ENCODE assay signal across 13 cellular contexts in genomic region chr10:26441491-26442214, GRCh38. TPM values are rescaled to one million over a fixed set of nuclear protein-coding genes. Genes with fewer than 3 reads are reported as not detected.
DNase-seq lines count a peak whose midpoint lies in the region; ATAC-seq, FAIRE-seq and TF ChIP-seq lines count a peak whose summit lies in the region.
"Had no signal": no experiment of that assay in that cellular context is flagged by ENCODE, and none has a peak within 500 bp of the region (broad histone marks: within the 10 kb centered on the region; RNA-seq: fewer than 3 reads in every experiment).

No MANE protein-coding gene starts in this region.

- no peaks in the 10 kb centered on the region for H4K20me1 ChIP-seq in GM12878 (ENCODE audit: control insufficient read depth, insufficient read depth)

- H3K27ac ChIP-seq in Peyer's patch = peak overlapping the region; percentile 1 to 70 (median 60)
- H3K27ac ChIP-seq in GM12878 (ENCODE audit: control insufficient read depth, insufficient read depth) = peak overlapping the region; percentile 61
- H3K27ac ChIP-seq: sigmoid colon had no signal

- no peak for TF ChIP-seq POLR2A in Peyer's patch (IDR thresholded peaks at IDR 0.05)
- no peak for TF ChIP-seq POLR2A in GM12878 (IDR thresholded peaks at IDR 0.05; ENCODE audit: low read depth, low read length)

- in situ Hi-C loops in GM12878 (cut with MboI) (loop anchor here (25.0 kb wide), 1 partner anchor 1529 kb away; no protein-coding TSS in a partner anchor), GM13977 (cut with MboI; ENCODE audit: low pct_unique_long_range_greater_than_20kb, low sequenced_read_pairs, unreplicated experiment) (no loop called here)

- peaks cover 33% of the 10 kb centered on the region for H3K36me3 Mint-ChIP-seq in activated CD4-positive, alpha-beta T cell treated with anti-CD3 and anti-CD28 coated beads for 36 hours (ENCODE audit: low read depth)
- H3K36me3 Mint-ChIP-seq in stimulated activated effector memory CD8-positive, alpha-beta T cell treated with anti-CD3 and anti-CD28 coated beads, Interleukin-12 subunit alpha, Interleukin-12 subunit beta, amount 100 ng/mL, for 72 hours = peaks cover 21% of the 10 kb centered on the region

- no TSS peak for BruUV-seq in GM12878 (replicated peaks; lab: Mats Ljungman, UMichigan)

- H3K4me2 ChIP-seq in GM12878 (ENCODE audit: control insufficient read depth, insufficient read depth) = peak overlapping the region; percentile 86

- FAIRE-seq in GM12878 (lab: Jason Lieb, UNC) = no peak

- no peak overlapping the region for H2AFZ ChIP-seq in GM12878 (ENCODE audit: control insufficient read depth, low read depth, low read length)

- peak overlapping the region; percentile 95 for H3K27ac Mint-ChIP-seq in activated CD4-positive, alpha-beta T cell treated with anti-CD3 and anti-CD28 coated beads for 36 hours
- peak overlapping the region; percentile 93 for H3K27ac Mint-ChIP-seq in stimulated activated effector memory CD8-positive, alpha-beta T cell treated with anti-CD3 and anti-CD28 coated beads, Interleukin-12 subunit alpha, Interleukin-12 subunit beta, amount 100 ng/mL, for 72 hours

- H3K27me3 ChIP-seq in Peyer's patch = no peaks in the 10 kb centered on the region
- no peaks in the 10 kb centered on the region for H3K27me3 ChIP-seq in GM12878 (replicated peaks in 1 of 2; ENCODE audit: control insufficient read depth in 2 of 2, insufficient read depth in 2 of 2, low read length in 1 of 2)

- H3K9ac ChIP-seq in GM12878 (ENCODE audit: control insufficient read depth, insufficient read depth, low read length) = peak overlapping the region; percentile 61

- CTCF ChIA-PET in activated CD4-positive, alpha-beta T cell treated with anti-CD3 and anti-CD28 coated beads for 36 hours (lab: Charles Lee) = interaction anchor here (0.6 to 1.9 kb wide), 10 partner anchors 12 to 420 kb away, joined by 3 to 6 read pairs (median 4); no protein-coding TSS in a partner anchor
- CTCF ChIA-PET in GM12878 (lab: Yijun Ruan, JAX) = interaction anchor here (0.7 to 4.0 kb wide), 11 partner anchors 8 to 114 kb away, joined by 3 to 17 read pairs (median 4); no protein-coding TSS in a partner anchor

- H3K36me3 ChIP-seq in Peyer's patch (no peaks in the 10 kb centered on the region), GM12878 (ENCODE audit: control insufficient read depth in 2 of 2, insufficient read depth in 2 of 2, low read length in 1 of 2) (peaks cover 0 to 17% of the 10 kb centered on the region in 2 experiments; a peak in 1 of 4 replicates)
- H3K36me3 ChIP-seq: sigmoid colon had no signal

- SMC1A ChIA-PET in GM12878 (lab: Charles Lee; ENCODE audit: uncharacterized antibody, unreplicated experiment) = interaction anchor here (0.6 to 3.9 kb wide), 21 partner anchors 10 to 113 kb away, joined by 3 to 33 read pairs (median 5); no protein-coding TSS in a partner anchor

- peaks cover 92% of the 10 kb centered on the region for H3K79me2 ChIP-seq in GM12878 (ENCODE audit: control insufficient read depth, insufficient read depth, low read length)

- peak; percentile 36 for ATAC-seq in activated CD4-positive, alpha-beta T cell treated with anti-CD3 and anti-CD28 coated beads for 36 hours
- ATAC-seq in GM12878 = no peak
- no peak for ATAC-seq in stimulated activated effector memory CD8-positive, alpha-beta T cell treated with anti-CD3 and anti-CD28 coated beads, Interleukin-12 subunit alpha, Interleukin-12 subunit beta, amount 100 ng/mL, for 72 hours
- ATAC-seq: left colon had no signal

- 82% methylated on average over 7 of the region's 7 CpGs for WGBS in GM12878 (ENCODE audit: insufficient coverage, insufficient replicate concordance, low lambda C conversion rate, missing lambda C conversion rate)

- H3K9me3 Mint-ChIP-seq in activated CD4-positive, alpha-beta T cell treated with anti-CD3 and anti-CD28 coated beads for 36 hours (ENCODE audit: low read depth) = peaks cover 4% of the 10 kb centered on the region
- peaks cover 2% of the 10 kb centered on the region for H3K9me3 Mint-ChIP-seq in stimulated activated effector memory CD8-positive, alpha-beta T cell treated with anti-CD3 and anti-CD28 coated beads, Interleukin-12 subunit alpha, Interleukin-12 subunit beta, amount 100 ng/mL, for 72 hours

- intact Hi-C loops in activated CD4-positive, alpha-beta T cell treated with anti-CD3 and anti-CD28 coated beads for 36 hours (cut with DNase I, micrococcal nuclease) = loop anchor here (5.0 to 10.0 kb wide), 3 partner anchors 113 to 1301 kb away; partner anchors contain the start of gene ACBD5 (in 1 of the 2)
- intact Hi-C loops in GM12878 (cut with micrococcal nuclease; ENCODE audit: unreplicated experiment) = no loop called here

- peaks cover 56% of the 10 kb centered on the region for H3K4me1 Mint-ChIP-seq in activated CD4-positive, alpha-beta T cell treated with anti-CD3 and anti-CD28 coated beads for 36 hours
- H3K4me1 Mint-ChIP-seq in stimulated activated effector memory CD8-positive, alpha-beta T cell treated with anti-CD3 and anti-CD28 coated beads, Interleukin-12 subunit alpha, Interleukin-12 subunit beta, amount 100 ng/mL, for 72 hours = peaks cover 67% of the 10 kb centered on the region

- RAD21 ChIA-PET in GM12878 (lab: Charles Lee; ENCODE audit: unreplicated experiment) = interaction anchor here (0.7 to 3.4 kb wide), 15 partner anchors 11 to 107 kb away, joined by 3 to 18 read pairs (median 4); no protein-coding TSS in a partner anchor

- no peak for TF ChIP-seq CTCF in Peyer's patch (IDR thresholded peaks at IDR 0.05)
- no peak for TF ChIP-seq CTCF in GM12878 (IDR thresholded peaks at IDR 0.05 in 2 of 3, conservative IDR thresholded peaks at IDR 0.05 in 1 of 3; ENCODE audit: control insufficient read depth in 2 of 3, extremely low read depth in 1 of 3, insufficient read depth in 1 of 3, low read depth in 3 of 3, low read length in 3 of 3)
- TF ChIP-seq CTCF in GM13977 (IDR thresholded peaks at IDR 0.05; ENCODE audit: extremely low read depth, insufficient read depth, missing control alignments) = no peak

- DNase-seq in activated CD4-positive, alpha-beta T cell treated with anti-CD3 and anti-CD28 coated beads for 36 hours = no peak
- DNase-seq in activated CD4-positive, alpha-beta T cell treated with anti-CD3 and anti-CD28 coated beads for 1 hour = no peak
- no peak for DNase-seq in Peyer's patch
- DNase-seq in GM12878 (ENCODE audit: low read depth, low spot score) = no peak
- no peak for DNase-seq in stimulated activated effector memory CD8-positive, alpha-beta T cell treated with anti-CD3 and anti-CD28 coated beads, Interleukin-12 subunit alpha, Interleukin-12 subunit beta, amount 100 ng/mL, for 72 hours (ENCODE audit: low spot score in 2 of 2)
- DNase-seq in mesenteric fat pad (ENCODE audit: low spot score) = no peak
- DNase-seq in NCI-H2171 (lab: John Stamatoyannopoulos, UW) = no peak
- DNase-seq in GM13977 (ENCODE audit: low spot score) = no peak
- DNase-seq: 8988T, anterior cingulate cortex, left colon, NCI-H526 treated with DMSO at 0.1 percent for 48 hours, sigmoid colon had no signal

- no peak for TF ChIP-seq RAD21 in GM12878 (IDR thresholded peaks at IDR 0.05; ENCODE audit: insufficient read depth, low read depth, low read length)

- no peaks in the 10 kb centered on the region for H3K27me3 Mint-ChIP-seq in activated CD4-positive, alpha-beta T cell treated with anti-CD3 and anti-CD28 coated beads for 36 hours

- H3K4me3 ChIP-seq in Peyer's patch = peak overlapping the region in 1 of 4 donors; percentile 1
- peak overlapping the region; percentile 49 for H3K4me3 ChIP-seq in GM12878
- H3K4me3 ChIP-seq: sigmoid colon had no signal

- no peak for TF ChIP-seq EP300 in GM12878 (IDR thresholded peaks at IDR 0.05; ENCODE audit: borderline replicate concordance in 1 of 2, control insufficient read depth in 1 of 2, low read depth in 2 of 2, low read length in 2 of 2)

- H3K4me1 ChIP-seq in Peyer's patch = peaks cover 0 to 9% (median 0%) of the 10 kb centered on the region in 4 donors
- peaks cover 24% of the 10 kb centered on the region for H3K4me1 ChIP-seq in GM12878 (ENCODE audit: control insufficient read depth, insufficient read depth, low read length)

- peak overlapping the region; percentile 67 for H3K4me3 Mint-ChIP-seq in activated CD4-positive, alpha-beta T cell treated with anti-CD3 and anti-CD28 coated beads for 36 hours
- H3K4me3 Mint-ChIP-seq in stimulated activated effector memory CD8-positive, alpha-beta T cell treated with anti-CD3 and anti-CD28 coated beads, Interleukin-12 subunit alpha, Interleukin-12 subunit beta, amount 100 ng/mL, for 72 hours = peak overlapping the region; percentile 69

- POLR2A ChIA-PET in activated CD4-positive, alpha-beta T cell treated with anti-CD3 and anti-CD28 coated beads for 36 hours (lab: Charles Lee) = interaction anchor here (1.1 to 2.0 kb wide), 4 partner anchors 11 to 45 kb away, joined by 3 to 8 read pairs (median 6); no protein-coding TSS in a partner anchor
- POLR2A ChIA-PET in GM12878 (lab: Charles Lee) = interaction anchor here (0.7 to 2.0 kb wide), 7 partner anchors 11 to 73 kb away, joined by 3 to 9 read pairs (median 4); no protein-coding TSS in a partner anchor

- H3K9me3 ChIP-seq in Peyer's patch (no peaks in the 10 kb centered on the region), GM12878 (replicated peaks; ENCODE audit: control insufficient read depth, insufficient read depth, low read length) (peaks cover 6% of the 10 kb centered on the region; the same call in 2 of the 3 replicates)
- H3K9me3 ChIP-seq: sigmoid colon had no signal

RNA-seq across cellular contexts. Expression of gene APBB1IP, which starts 3.5 kb away (rescaled TPM):
- total RNA-seq in activated CD4-positive, alpha-beta T cell treated with anti-CD3 and anti-CD28 coated beads for 36 hours = 10 to 100 TPM; 53.3 to 66.4 TPM
- total RNA-seq in Peyer's patch (10 to 100 TPM in 1 of 4 donors, 1 to 10 TPM in 3; 3.3 to 32.2 (median 4.9) TPM), GM12878 (2014; rRNA removed) (14.7 and 14.8 TPM in 2 replicates), GM12878 (2014; rRNA removed; fragmentation: Illumina TruSeq; extraction: Trizol) (18.2 and 20.0 TPM in 2 replicates), GM12878 (2021) (67.0 and 67.4 TPM in 2 replicates), mesenteric fat pad (37.2 TPM)
- 95.1 and 97.5 TPM in 2 replicates for total RNA-seq in GM12878 (2013; cell fraction: nucleolus; rRNA removed)
- 26.8 TPM for polyA plus RNA-seq in GM12878 (2011; ENCODE audit: low read depth)
- polyA plus RNA-seq in GM12878 (2011; rRNA removed) (10.6 and 12.5 TPM in 2 replicates), GM12878 (2014; fragmentation: Illumina TruSeq; extraction: Trizol) (66.0 and 74.0 TPM in 2 replicates), GM12878 (2014; fragmentation: Nextera tagmentation; extraction: Ambion mirVana) (10 to 100 TPM in 1 of 2 experiments, 1 to 10 TPM in 1; 7.3 to 11.4 TPM), GM12878 (2014; rRNA removed) (21.5 and 28.1 TPM in 2 replicates), GM12878 (2016; fragmentation: Nextera tagmentation; extraction: Ambion mirVana) (10 to 100 TPM; 23.7 to 30.2 TPM)
- polyA plus RNA-seq in GM12878 (2011; cell fraction: cytosol; rRNA removed) = 9.7 and 14.3 TPM in 2 replicates
- 20.7 and 24.7 TPM in 2 replicates for polyA plus RNA-seq in GM12878 (2011; cell fraction: nucleus; rRNA removed)
- polyA plus RNA-seq in GM12878 (2012) = 62.2 and 64.8 TPM in 2 replicates
- polyA minus RNA-seq in GM12878 (2011; rRNA and poly(A)+ RNA removed) = 18.3 and 29.0 TPM in 2 replicates
- polyA minus RNA-seq in GM12878 (2011; cell fraction: cytosol; rRNA and poly(A)+ RNA removed) = 13.4 and 15.7 TPM in 2 replicates
- polyA minus RNA-seq in GM12878 (2011; cell fraction: nucleus; rRNA and poly(A)+ RNA removed) = 30.6 and 41.9 TPM in 2 replicates
